ENCODE assay signal across 8 cellular contexts in genomic region chrX:131729295-131729694, GRCh38.
A peak's percentile ranks its signal among the peaks of the same experiment; 100 is the strongest.
DNase-seq lines count a peak whose midpoint lies in the region; ATAC-seq lines count a peak whose summit lies in the region.

No MANE protein-coding gene starts in this region.

- ATAC-seq in GM18861 (IDR thresholded peaks at IDR 0.05; ENCODE audit: unreplicated experiment) (peak; percentile 35), HG03457 (IDR thresholded peaks at IDR 0.05; ENCODE audit: unreplicated experiment) (no peak)
- no peak for ATAC-seq in activated naive CD4-positive, alpha-beta T cell treated with anti-CD3 and anti-CD28 coated beads, Interleukin-2, amount 50 U/mL, for 72 hours

- DNase-seq in HT-29 (ENCODE audit: low spot score) (peak; percentile 66), cerebellar nuclear complex (lab: John Stamatoyannopoulos, UW) (peak; percentile 75 to 76), glomerular visceral epithelial cell (ENCODE audit: extremely low spot score) (no peak), dermis blood vessel endothelial cell (no peak)
- no peak for DNase-seq in activated naive CD4-positive, alpha-beta T cell treated with anti-CD3 and anti-CD28 coated beads, Interleukin-2, amount 50 U/mL, for 72 hours (ENCODE audit: low spot score in 2 of 2)

- peaks cover 4 to 5% of the 10 kb centered on the region in 2 donors for H3K9me3 Mint-ChIP-seq in activated naive CD4-positive, alpha-beta T cell treated with anti-CD3 and anti-CD28 coated beads, Interleukin-2, amount 50 U/mL, for 72 hours

- H3K36me3 Mint-ChIP-seq in activated naive CD4-positive, alpha-beta T cell treated with anti-CD3 and anti-CD28 coated beads, Interleukin-2, amount 50 U/mL, for 72 hours, result peaks cover 14% of the 10 kb centered on the region in 2 donors

- no peak overlapping the region for H3K27ac Mint-ChIP-seq in activated naive CD4-positive, alpha-beta T cell treated with anti-CD3 and anti-CD28 coated beads, Interleukin-2, amount 50 U/mL, for 72 hours

- peak overlapping the region; percentile 84 for H3K27ac ChIP-seq in skeletal muscle tissue (ENCODE audit: low read depth, low read length)

- no peaks in the 10 kb centered on the region for H3K27me3 ChIP-seq in skeletal muscle tissue (ENCODE audit: control insufficient read depth in 3 of 3, insufficient read depth in 3 of 3, low read length in 3 of 3)

- peak overlapping the region in 1 of 3 donors; percentile 80 for H3K4me3 ChIP-seq in skeletal muscle tissue (ENCODE audit: low read length in 3 of 3)

- H3K36me3 ChIP-seq in skeletal muscle tissue (ENCODE audit: control insufficient read depth in 3 of 3, insufficient read depth in 3 of 3, low read length in 3 of 3), result no peaks in the 10 kb centered on the region

- peak overlapping the region in 1 of 3 donors; percentile 64 for H3K9ac ChIP-seq in skeletal muscle tissue (ENCODE audit: low read depth in 1 of 3, low read length in 3 of 3)

- no peaks in the 10 kb centered on the region for H3K9me3 ChIP-seq in skeletal muscle tissue (ENCODE audit: control insufficient read depth in 3 of 3, low read length in 3 of 3)

- H3K4me1 ChIP-seq in skeletal muscle tissue (ENCODE audit: control insufficient read depth in 3 of 3, insufficient read depth in 3 of 3, low read length in 3 of 3), result no peaks in the 10 kb centered on the region

Comparison
In these comparisons a context has a peak if more than half of its experiments do, and no peak if none do; other contexts are left out.
1. DNase-seq: peak in HT-29 (single experiment) and cerebellar nuclear complex (2 of 2); none in glomerular visceral epithelial cell (single experiment), activated naive CD4-positive, alpha-beta T cell treated with anti-CD3 and anti-CD28 coated beads, Interleukin-2, amount 50 U/mL, for 72 hours (0 of 2) and dermis blood vessel endothelial cell (single experiment).